13 cellular contexts compared by ENCODE assay signal in the genomic region with DNA sequence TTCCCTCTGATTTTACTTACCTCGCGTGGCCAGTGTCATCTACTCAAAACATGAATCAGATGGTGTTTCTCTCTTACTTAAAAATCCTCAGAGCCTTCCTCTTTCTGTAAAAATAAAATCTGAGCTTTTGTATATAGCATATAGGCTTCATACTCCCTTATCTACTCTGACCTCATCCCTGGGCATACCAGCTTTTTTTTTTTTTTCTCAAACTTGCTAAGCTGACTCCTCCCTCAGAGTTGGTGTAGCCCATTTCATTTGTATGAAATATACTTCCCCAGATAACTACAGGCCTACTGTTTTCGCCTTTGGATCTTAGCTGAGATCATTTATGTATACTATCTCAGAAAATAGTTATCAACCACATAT.
DNase-seq lines count a peak whose midpoint lies in the region; ATAC-seq, FAIRE-seq and TF ChIP-seq lines count a peak whose summit lies in the region.
"Had no signal": no experiment of that assay in that cellular context is flagged by ENCODE, and none has a peak within 500 bp of the region (broad histone marks: within the 10 kb centered on the region; RNA-seq: fewer than 3 reads in every experiment).

No MANE protein-coding gene starts in this region.

- WGBS in mesenchymal stem cell: no CpG with 5 or more reads among the region's 3 CpGs

- ATAC-seq in HG02798 (IDR thresholded peaks at IDR 0.05; ENCODE audit: poor library complexity, unreplicated experiment): peak; percentile 42
- ATAC-seq in left lung: no peak
- ATAC-seq: natural killer cell treated with Interleukin-12 subunit alpha and Interleukin-12 subunit beta and Interleukin-15 and Interleukin-18, amount 100 ng/mL, for 72 hours had no signal

- H3K18ac ChIP-seq in mesenchymal stem cell (ENCODE audit: low read depth in 1 of 2, low read length in 2 of 2): no peak overlapping the region

- no peak overlapping the region for H2BK5ac ChIP-seq in mesenchymal stem cell (ENCODE audit: low read depth, low read length, poor library complexity, severe bottlenecking)

- H3K27me3 ChIP-seq in mesenchymal stem cell (ENCODE audit: control insufficient read depth in 1 of 2, insufficient read depth in 1 of 2, low read length in 2 of 2) (no peaks in the 10 kb centered on the region), left lung (no peaks in the 10 kb centered on the region)

- H3K9me3 ChIP-seq in mesenchymal stem cell (ENCODE audit: control insufficient read depth, low read length) (no peaks in the 10 kb centered on the region), left lung (no peaks in the 10 kb centered on the region)
- H3K9me3 ChIP-seq: Caco-2 had no signal

- DNase-seq in GM19239 (ENCODE audit: insufficient read length, low spot score) (no peak), M059J (ENCODE audit: low read depth) (peak; percentile 36), mesenchymal stem cell (peak; percentile 28), left lung (no peak), COLO668 (lab: John Stamatoyannopoulos, UW; ENCODE audit: unreplicated experiment) (no peak), head of caudate nucleus (no peak)
- DNase-seq: activated T-cell treated with anti-CD3 and anti-CD28 coated beads for 4 hours, Caco-2, immature natural killer cell, NCI-H1417 treated with DMSO at 0.1 percent for 48 hours had no signal

- H3K4me2 ChIP-seq in mesenchymal stem cell (ENCODE audit: low read length, poor library complexity, severe bottlenecking): no peak overlapping the region

- intact Hi-C loops in left lung (cut with DNase I): no loop called here
- intact Hi-C loops in head of caudate nucleus (cut with DNase I): no loop called here

- H3K4me1 ChIP-seq in mesenchymal stem cell (ENCODE audit: control insufficient read depth, insufficient read depth, low read depth, low read length) (no peaks in the 10 kb centered on the region), left lung (no peaks in the 10 kb centered on the region)
- H3K4me1 ChIP-seq: Caco-2 had no signal

- no peak for TF ChIP-seq CTCF in left lung (IDR thresholded peaks at IDR 0.05)

- H3K9ac ChIP-seq in mesenchymal stem cell (ENCODE audit: low read length): no peak overlapping the region

- no peak overlapping the region for H2AK5ac ChIP-seq in mesenchymal stem cell (ENCODE audit: low read length, severe bottlenecking)

- no peak overlapping the region for H2BK15ac ChIP-seq in mesenchymal stem cell (ENCODE audit: low read depth, poor library complexity, severe bottlenecking)

- H3K23ac ChIP-seq in mesenchymal stem cell (ENCODE audit: low read length in 2 of 2): no peak overlapping the region

- H3K4me3 ChIP-seq in mesenchymal stem cell (ENCODE audit: insufficient read depth in 1 of 2, low read depth in 1 of 2, low read length in 2 of 2): no peak overlapping the region
- no peak overlapping the region for H3K4me3 ChIP-seq in left lung

- H3K79me1 ChIP-seq in mesenchymal stem cell (replicated peaks; ENCODE audit: low read length, poor library complexity, severe bottlenecking): no peaks in the 10 kb centered on the region

- no peak overlapping the region for H3K14ac ChIP-seq in mesenchymal stem cell (ENCODE audit: low read length in 2 of 2)

- H2AFZ ChIP-seq in mesenchymal stem cell (ENCODE audit: low read depth, low read length): no peak overlapping the region

- FAIRE-seq in GM19239 (lab: Jason Lieb, UNC): peak; percentile 81
- FAIRE-seq: TTC549 had no signal

- H4K91ac ChIP-seq in mesenchymal stem cell (ENCODE audit: low read length): no peak overlapping the region

- H3K36me3 ChIP-seq in mesenchymal stem cell (ENCODE audit: control insufficient read depth in 1 of 2, insufficient read depth in 2 of 2, low read depth in 1 of 2, low read length in 2 of 2) (no peaks in the 10 kb centered on the region), left lung (no peaks in the 10 kb centered on the region)

- no peak overlapping the region for H2BK12ac ChIP-seq in mesenchymal stem cell (ENCODE audit: low read length in 2 of 2)

- H4K8ac ChIP-seq in mesenchymal stem cell (ENCODE audit: low read length): no peak overlapping the region

- no peak overlapping the region for H3K4ac ChIP-seq in mesenchymal stem cell (ENCODE audit: low read depth in 1 of 2, low read length in 2 of 2)

- H2BK120ac ChIP-seq in mesenchymal stem cell (ENCODE audit: low read depth, low read length): no peak overlapping the region

- H3K27ac ChIP-seq in mesenchymal stem cell (ENCODE audit: low read length, poor library complexity, severe bottlenecking): no peak overlapping the region
- no peak overlapping the region for H3K27ac ChIP-seq in left lung

Comparison
In these comparisons a context has a peak if more than half of its experiments do, and no peak if none do; other contexts are left out.
1. DNase-seq: peak in M059J (single experiment) and mesenchymal stem cell (single experiment); none in GM19239 (single experiment), left lung (0 of 2), COLO668 (single experiment) and head of caudate nucleus (0 of 42).